38 cellular contexts compared by ENCODE assay signal in genomic region chr6:127489248-127489647, GRCh38. TPM values are rescaled to one million over a fixed set of nuclear protein-coding genes. Genes with fewer than 3 reads are reported as not detected.
"Had no signal": no experiment of that assay in that cellular context is flagged by ENCODE, and none has a peak within 500 bp of the region (broad histone marks: within the 10 kb centered on the region; RNA-seq: fewer than 3 reads in every experiment).

No MANE protein-coding gene starts in this region.

- ATAC-seq: activated naive CD4-positive, alpha-beta T cell treated with anti-CD3 and anti-CD28 coated beads, Interleukin-2, amount 50 U/mL, for 72 hours; activated T-cell treated with anti-CD3 and anti-CD28 coated beads, Interleukin-2, amount 50 U/mL, for 4 hours; activated T-cell treated with anti-CD3 and anti-CD28 coated beads, Interleukin-2, amount 50 U/mL, for 72 hours; activated T-helper 17 cell treated with anti-CD3 and anti-CD28 coated beads, Interleukin-2, amount 50 U/mL, for 72 hours; body of pancreas had no signal

- FAIRE-seq: astrocyte, bronchial epithelial cell had no signal

- H3K27me3 Mint-ChIP-seq: activated naive CD4-positive, alpha-beta T cell treated with anti-CD3 and anti-CD28 coated beads, Interleukin-2, amount 10 ng/mL, durations not matched to agents 7 days and 5 days; activated naive CD4-positive, alpha-beta T cell treated with anti-CD3 and anti-CD28 coated beads, Interleukin-2, amount 50 U/mL, for 24 hours; activated naive CD8-positive, alpha-beta T cell; activated T-cell treated with anti-CD3 and anti-CD28 coated beads, Interleukin-2, amount 50 U/mL, for 24 hours; activated T-helper 17 cell treated with anti-CD3 and anti-CD28 coated beads, Interleukin-2, amount 50 U/mL, for 72 hours; brain; central memory CD8-positive, alpha-beta T cell had no signal

- H3K4me1 ChIP-seq: ascending aorta, body of pancreas, breast epithelium had no signal

- H3K27ac Mint-ChIP-seq: activated naive CD4-positive, alpha-beta T cell treated with anti-CD3 and anti-CD28 coated beads for 36 hours; activated naive CD4-positive, alpha-beta T cell treated with anti-CD3 and anti-CD28 coated beads, Interleukin-2, amount 10 ng/mL, durations not matched to agents 7 days and 5 days; activated naive CD4-positive, alpha-beta T cell treated with anti-CD3 and anti-CD28 coated beads, Interleukin-2, amount 50 U/mL, for 24 hours; activated naive CD4-positive, alpha-beta T cell treated with anti-CD3 and anti-CD28 coated beads, Interleukin-2, amount 50 U/mL, for 72 hours; activated naive CD8-positive, alpha-beta T cell; activated naive CD8-positive, alpha-beta T cell treated with anti-CD3 and anti-CD28 coated beads for 36 hours; activated T-cell treated with anti-CD3 and anti-CD28 coated beads, Interleukin-2, amount 50 U/mL, for 24 hours; activated T-cell treated with anti-CD3 and anti-CD28 coated beads, Interleukin-2, amount 50 U/mL, for 72 hours; activated T-helper 1 cell treated with anti-CD3 and anti-CD28 coated beads, Interleukin-12 subunit alpha, Interleukin-12 subunit beta, Interleukin-2, Interleukin-4 antibody, amounts not matched to agents 30 ng/mL and 10 ng/mL and 1 ng/mL, durations not matched to agents 14 hours and 24 hours and 36 hours; activated T-helper 17 cell treated with anti-CD3 and anti-CD28 coated beads, Interleukin-2, amount 50 U/mL, for 72 hours; activated T-helper 2 cell treated with anti-CD3 and anti-CD28 coated beads, Interferon-gamma antibody, Interleukin-2, Interleukin-4, amounts not matched to agents 10 μg/mL and 5 μg/mL and 100 μg/mL, durations not matched to agents 14 hours and 24 hours and 36 hours had no signal

- H3K9me3 Mint-ChIP-seq: activated naive CD4-positive, alpha-beta T cell treated with anti-CD3 and anti-CD28 coated beads, Interleukin-2, amount 50 U/mL, for 24 hours; activated T-helper 17 cell treated with anti-CD3 and anti-CD28 coated beads, Interleukin-2, amount 50 U/mL, for 72 hours; central memory CD8-positive, alpha-beta T cell had no signal

- H3K36me3 ChIP-seq: adrenal gland, ascending aorta, breast epithelium, cardiac muscle cell had no signal

- H3K9me3 ChIP-seq: adrenal gland, ascending aorta, body of pancreas had no signal

- H3K27ac ChIP-seq: adrenal gland, ascending aorta, body of pancreas, brain microvascular endothelial cell, breast epithelium, cardiac muscle cell had no signal

- DNase-seq: activated effector memory CD4-positive, alpha-beta T cell treated with anti-CD3 and anti-CD28 coated beads, Interleukin-2, amount 50 U/mL, for 16 hours; activated effector memory CD4-positive, alpha-beta T cell treated with Interleukin-2 at 50 U/mL for 16 hours; activated gamma-delta T cell; activated gamma-delta T cell treated with Interleukin-2 at 50 U/mL for 16 hours; activated naive CD4-positive, alpha-beta T cell; activated naive CD4-positive, alpha-beta T cell treated with anti-CD3 and anti-CD28 coated beads for 36 hours; activated naive CD4-positive, alpha-beta T cell treated with anti-CD3 and anti-CD28 coated beads, Interleukin-2, amount 10 ng/mL, durations not matched to agents 7 days and 5 days; activated naive CD4-positive, alpha-beta T cell treated with anti-CD3 and anti-CD28 coated beads, Interleukin-2, amount 50 U/mL, for 16 hours; activated naive CD4-positive, alpha-beta T cell treated with Interleukin-2 at 50 U/mL for 16 hours; activated naive CD8-positive, alpha-beta T cell treated with anti-CD3 and anti-CD28 coated beads for 36 hours; activated T-cell treated with anti-CD3 and anti-CD28 coated beads, Interleukin-2, amount 50 U/mL, for 1 hour; activated T-cell treated with anti-CD3 and anti-CD28 coated beads, Interleukin-2, amount 50 U/mL, for 24 hours; activated T-cell treated with anti-CD3 and anti-CD28 coated beads, Interleukin-2, amount 50 U/mL, for 4 hours; activated T-cell treated with anti-CD3 and anti-CD28 coated beads, Interleukin-2, amount 50 U/mL, for 48 hours; activated T-cell treated with anti-CD3 and anti-CD28 coated beads, Interleukin-2, amount 50 U/mL, for 72 hours; adrenal gland; amniotic stem cell; amygdala; anterior cingulate cortex; aorta; body of pancreas; brain microvascular endothelial cell; caudate nucleus; central memory CD4-positive, alpha-beta T cell; cerebellar nuclear complex had no signal

- H3K4me3 ChIP-seq: adrenal gland, ascending aorta, body of pancreas, breast epithelium, cardiac muscle cell had no signal

- H3K4me3 Mint-ChIP-seq: activated naive CD4-positive, alpha-beta T cell treated with anti-CD3 and anti-CD28 coated beads for 36 hours; activated naive CD4-positive, alpha-beta T cell treated with anti-CD3 and anti-CD28 coated beads, Interleukin-2, amount 10 ng/mL, durations not matched to agents 7 days and 5 days; activated naive CD4-positive, alpha-beta T cell treated with anti-CD3 and anti-CD28 coated beads, Interleukin-2, amount 50 U/mL, for 24 hours; activated naive CD8-positive, alpha-beta T cell; activated naive CD8-positive, alpha-beta T cell treated with anti-CD3 and anti-CD28 coated beads for 36 hours; activated T-cell treated with anti-CD3 and anti-CD28 coated beads, Interleukin-2, amount 50 U/mL, for 24 hours; activated T-cell treated with anti-CD3 and anti-CD28 coated beads, Interleukin-2, amount 50 U/mL, for 4 hours; activated T-cell treated with anti-CD3 and anti-CD28 coated beads, Interleukin-2, amount 50 U/mL, for 72 hours; activated T-helper 1 cell treated with anti-CD3 and anti-CD28 coated beads, Interleukin-12 subunit alpha, Interleukin-12 subunit beta, Interleukin-2, Interleukin-4 antibody, amounts not matched to agents 30 ng/mL and 10 ng/mL and 1 ng/mL, durations not matched to agents 14 hours and 24 hours and 36 hours; activated T-helper 17 cell treated with anti-CD3 and anti-CD28 coated beads, Interleukin-2, amount 50 U/mL, for 72 hours; central memory CD8-positive, alpha-beta T cell had no signal

- H3K27me3 ChIP-seq: adrenal gland, ascending aorta, body of pancreas, brain microvascular endothelial cell, breast epithelium, cardiac muscle cell had no signal

RNA-seq across cellular contexts. Expression of gene KIAA0408, which starts 30.1 kb away (rescaled TPM):
- total RNA-seq: ascending aorta, bronchial epithelial cell had no signal
